13 cellular contexts compared by ENCODE assay signal in genomic region chr3:157099337-157100078, GRCh38.
DNase-seq lines count a peak whose midpoint lies in the region; ATAC-seq and TF ChIP-seq lines count a peak whose summit lies in the region.
"Had no signal": no experiment of that assay in that cellular context is flagged by ENCODE, and none has a peak within 500 bp of the region (broad histone marks: within the 10 kb centered on the region; RNA-seq: fewer than 3 reads in every experiment).

No MANE protein-coding gene starts in this region.

- no peaks in the 10 kb centered on the region for H3K9me3 ChIP-seq in KOPT-K1 (ENCODE audit: insufficient read depth, low read length, poor library complexity, severe bottlenecking)
- H3K9me3 ChIP-seq in T-helper 17 cell (ENCODE audit: control insufficient read depth, low read length, poor library complexity, severe bottlenecking) = no peaks in the 10 kb centered on the region
- H3K9me3 ChIP-seq: Peyer's patch had no signal

- DNase-seq in T-helper 17 cell = no peak
- DNase-seq in fibroblast of the aortic adventitia (ENCODE audit: low read depth) = peak; percentile 39
- peak; percentile 58 for DNase-seq in renal cortical epithelial cell (ENCODE audit: low read depth)
- DNase-seq in activated effector memory CD4-positive, alpha-beta T cell treated with anti-CD3 and anti-CD28 coated beads, Interleukin-2, amount 50 U/mL, for 16 hours = no peak
- DNase-seq in NCI-H774 (lab: John Stamatoyannopoulos, UW) = no peak
- DNase-seq: CD4-positive, alpha-beta T cell; glutamatergic neuron; KG1; mesendoderm; Peyer's patch had no signal

- no peak for ATAC-seq in T-helper 17 cell
- ATAC-seq in HG03280 (IDR thresholded peaks at IDR 0.05; ENCODE audit: unreplicated experiment) = no peak
- no peak for ATAC-seq in HG03571 (IDR thresholded peaks at IDR 0.05; ENCODE audit: unreplicated experiment)

- H3K27me3 Mint-ChIP-seq in T-helper 17 cell = peaks cover 9% of the 10 kb centered on the region
- H3K27me3 Mint-ChIP-seq: CD4-positive, alpha-beta T cell had no signal

- peak overlapping the region; percentile 51 for H3K27ac ChIP-seq in KOPT-K1 (ENCODE audit: low read depth, low read length, poor library complexity, severe bottlenecking)

- H3K27ac Mint-ChIP-seq in T-helper 17 cell = peak overlapping the region; percentile 53
- H3K27ac Mint-ChIP-seq: CD4-positive, alpha-beta T cell had no signal

- H3K36me3 ChIP-seq in KOPT-K1 (ENCODE audit: insufficient read depth, low read length) = no peaks in the 10 kb centered on the region
- H3K36me3 ChIP-seq: Peyer's patch had no signal

- no peak overlapping the region for H3K4me3 Mint-ChIP-seq in T-helper 17 cell
- H3K4me3 Mint-ChIP-seq: CD4-positive, alpha-beta T cell had no signal

- no peak for TF ChIP-seq CTCF in fibroblast of the aortic adventitia (IDR thresholded peaks at IDR 0.05; ENCODE audit: insufficient read depth, low read length)

- H3K36me3 Mint-ChIP-seq in T-helper 17 cell (ENCODE audit: low read depth) = peaks cover 3% of the 10 kb centered on the region

- peaks cover 25% of the 10 kb centered on the region for H3K4me1 Mint-ChIP-seq in T-helper 17 cell

- no peak overlapping the region for H3K4me3 ChIP-seq in fibroblast of the aortic adventitia (ENCODE audit: low read depth, low read length)
- H3K4me3 ChIP-seq: Peyer's patch had no signal

Comparison
In these comparisons a context has a peak if more than half of its experiments do, and no peak if none do; other contexts are left out.
1. DNase-seq: peak in fibroblast of the aortic adventitia (single experiment) and renal cortical epithelial cell (single experiment); none in T-helper 17 cell (0 of 3), activated effector memory CD4-positive, alpha-beta T cell treated with anti-CD3 and anti-CD28 coated beads, Interleukin-2, amount 50 U/mL, for 16 hours (single experiment) and NCI-H774 (single experiment).